Comparison of ENCODE assay signal across 20 cellular contexts in the genomic region with DNA sequence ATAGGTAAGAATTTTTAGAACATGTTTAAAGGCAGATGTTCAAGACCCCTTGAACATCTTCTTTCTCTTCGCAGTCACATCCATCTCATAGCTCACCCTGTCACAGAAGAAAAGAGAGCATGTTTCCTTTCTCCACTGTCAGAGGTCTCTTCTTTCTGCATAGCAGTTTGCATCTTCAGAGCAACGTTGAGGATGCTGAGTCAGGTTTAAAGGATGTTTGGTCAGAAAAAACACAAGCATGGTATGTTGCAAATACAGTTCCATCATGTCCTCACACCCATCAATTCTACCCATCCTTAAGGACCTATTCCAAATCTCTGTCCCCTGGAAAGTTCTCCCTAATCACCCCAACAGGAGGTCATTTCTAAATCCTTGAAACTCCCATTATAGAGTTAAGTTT.
"Had no signal": no experiment of that assay in that cellular context is flagged by ENCODE, and none has a peak within 500 bp of the region (broad histone marks: within the 10 kb centered on the region; RNA-seq: fewer than 3 reads in every experiment).

No MANE protein-coding gene starts in this region.

- H3K9me3 Mint-ChIP-seq: effector memory CD8-positive, alpha-beta T cell; nephron progenitor cell; stimulated activated naive CD8-positive, alpha-beta T cell treated with anti-CD3 and anti-CD28 coated beads, Interleukin-15, Interleukin-2, amounts not matched to agents 100 ng/mL and 50 ng/mL, for 24 hours; T-helper 2 cell treated with Interferon-gamma antibody and Interleukin-4, amounts not matched to agents 5 μg/mL and 100 μg/mL, for 36 hours; WTC11 had no signal

- H3K36me3 Mint-ChIP-seq: activated naive CD8-positive, alpha-beta T cell; WTC11 had no signal

- H3K36me3 ChIP-seq: lower lobe of right lung had no signal

- H3K4me3 ChIP-seq: lower lobe of right lung, skin epidermis had no signal

- H3K4me3 Mint-ChIP-seq: activated CD4-positive, alpha-beta T cell treated with anti-CD3 and anti-CD28 coated beads for 36 hours; activated naive CD8-positive, alpha-beta T cell; effector memory CD8-positive, alpha-beta T cell; nephron progenitor cell; stimulated activated naive CD8-positive, alpha-beta T cell treated with anti-CD3 and anti-CD28 coated beads, Interleukin-15, Interleukin-2, amounts not matched to agents 100 ng/mL and 50 ng/mL, for 24 hours; T-helper 2 cell treated with Interferon-gamma antibody and Interleukin-4, amounts not matched to agents 5 μg/mL and 100 μg/mL, for 36 hours; WTC11 had no signal

- DNase-seq: activated CD4-positive, alpha-beta T cell treated with anti-CD3 and anti-CD28 coated beads for 36 hours; activated CD4-positive, alpha-beta T cell treated with anti-CD3 and anti-CD28 coated beads, Interleukin-2, amount 50 U/mL, for 48 hours; activated T-cell treated with anti-CD3 and anti-CD28 coated beads for 4 hours; amniotic stem cell; effector memory CD8-positive, alpha-beta T cell; foreskin melanocyte; glutamatergic neuron; hypothalamus; islet precursor cell; lower lobe of right lung; nephron progenitor cell; occipital lobe; stimulated activated CD4-positive, alpha-beta T cell treated with anti-CD3 and anti-CD28 coated beads, Interleukin-15, amount 100 ng/mL, for 24 hours; stimulated activated CD4-positive, alpha-beta T cell treated with anti-CD3 and anti-CD28 coated beads, Interleukin-2, amount 100 ng/mL, for 48 hours; trophoblast cell had no signal

- H3K27ac ChIP-seq: lower lobe of right lung, skin epidermis had no signal

- H3K9me3 ChIP-seq: lower lobe of right lung had no signal

- H3K27me3 Mint-ChIP-seq: activated CD4-positive, alpha-beta T cell treated with anti-CD3 and anti-CD28 coated beads for 36 hours; activated naive CD8-positive, alpha-beta T cell had no signal

- H3K4me1 Mint-ChIP-seq: activated CD4-positive, alpha-beta T cell treated with anti-CD3 and anti-CD28 coated beads for 36 hours had no signal

- H3K27ac Mint-ChIP-seq: activated CD4-positive, alpha-beta T cell treated with anti-CD3 and anti-CD28 coated beads for 36 hours; activated naive CD8-positive, alpha-beta T cell; effector memory CD8-positive, alpha-beta T cell; nephron progenitor cell; stimulated activated naive CD8-positive, alpha-beta T cell treated with anti-CD3 and anti-CD28 coated beads, Interleukin-15, Interleukin-2, amounts not matched to agents 100 ng/mL and 50 ng/mL, for 24 hours; T-helper 2 cell treated with Interferon-gamma antibody and Interleukin-4, amounts not matched to agents 5 μg/mL and 100 μg/mL, for 36 hours; WTC11 had no signal
